In the genomic region with DNA sequence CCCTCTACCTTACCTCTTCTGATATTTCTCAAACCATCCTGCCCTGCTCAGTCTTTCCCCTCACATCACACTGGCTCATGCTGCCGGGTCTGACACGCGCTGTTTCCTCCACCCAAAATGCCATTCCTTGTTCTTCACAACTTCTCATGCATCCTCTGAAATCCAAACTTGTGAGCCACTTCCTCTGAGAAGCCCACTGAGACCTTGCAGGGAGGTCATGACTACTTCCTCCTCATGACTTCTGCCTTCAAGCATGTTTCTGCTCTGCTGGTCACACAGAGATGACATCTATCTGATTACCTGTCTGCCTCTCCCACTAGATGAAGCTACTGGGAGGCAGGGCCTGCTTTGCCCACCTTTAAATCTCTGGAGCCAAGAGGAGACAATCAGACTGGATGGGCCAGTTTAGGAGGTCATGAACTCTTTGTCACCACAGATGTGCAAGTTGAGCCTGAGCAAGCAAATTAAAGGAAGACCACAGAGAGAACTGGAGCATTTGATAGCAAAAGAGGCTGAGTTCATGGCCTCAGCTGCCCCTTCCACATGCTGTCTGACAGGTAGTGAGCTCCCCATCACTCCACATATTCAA, we compare ENCODE assay signal across 10 cellular contexts.
A peak's percentile ranks its signal among the peaks of the same experiment; 100 is the strongest.
DNase-seq lines count a peak whose midpoint lies in the region; ATAC-seq and TF ChIP-seq lines count a peak whose summit lies in the region.
"Had no signal": no experiment of that assay in that cellular context is flagged by ENCODE, and none has a peak within 500 bp of the region (broad histone marks: within the 10 kb centered on the region; RNA-seq: fewer than 3 reads in every experiment).

No MANE protein-coding gene starts in this region.

- H3K9me3 ChIP-seq in adipocyte (ENCODE audit: control insufficient read depth, low read length) (no peaks in the 10 kb centered on the region), MM.1S (replicated peaks; ENCODE audit: insufficient read depth, low read length) (no peaks in the 10 kb centered on the region)
- H3K9me3 ChIP-seq: left lung had no signal

- H3K9me2 ChIP-seq in MM.1S (replicated peaks; ENCODE audit: insufficient read depth, low read length): no peaks in the 10 kb centered on the region

- H3F3A ChIP-seq in MM.1S (ENCODE audit: insufficient read depth, low read length): no peaks in the 10 kb centered on the region

- no peaks in the 10 kb centered on the region for H3K27me3 ChIP-seq in adipocyte (replicated peaks; ENCODE audit: control insufficient read depth, insufficient read depth, low read length)
- H3K27me3 ChIP-seq in MM.1S (replicated peaks; ENCODE audit: insufficient read depth, low read length): no peaks in the 10 kb centered on the region
- H3K27me3 ChIP-seq: left lung had no signal

- DNase-seq in CMK (ENCODE audit: low read depth): peak; percentile 21
- DNase-seq in adipocyte (ENCODE audit: low read depth): peak; percentile 36
- peak; percentile 100 for DNase-seq in kidney tubule cell (ENCODE audit: low spot score)
- DNase-seq in left cardiac atrium: no peak
- DNase-seq in NCI-H524 (lab: John Stamatoyannopoulos, UW): no peak
- no peak for DNase-seq in medulla oblongata (ENCODE audit: extremely low spot score)
- no peak for DNase-seq in MM.1S
- DNase-seq: activated CD8-positive, alpha-beta memory T cell treated with anti-CD3 and anti-CD28 coated beads for 24 hours; left lung had no signal

- TF ChIP-seq CTCF in MM.1S (IDR thresholded peaks at IDR 0.05; ENCODE audit: low read length): no peak

- H4K20me1 ChIP-seq in MM.1S (ENCODE audit: insufficient read depth, low read length): no peaks in the 10 kb centered on the region

- H3K4me3 ChIP-seq in adipocyte (ENCODE audit: low read length) (no peak overlapping the region), MM.1S (ENCODE audit: low read length) (no peak overlapping the region)
- H3K4me3 ChIP-seq: left lung had no signal

- H2AFZ ChIP-seq in MM.1S (ENCODE audit: low read length): no peak overlapping the region

- no peaks in the 10 kb centered on the region for H3K79me2 ChIP-seq in MM.1S (ENCODE audit: low read length)

- no peak overlapping the region for H3K4me2 ChIP-seq in MM.1S (ENCODE audit: low read depth, low read length)

- H3K9ac ChIP-seq in adipocyte (ENCODE audit: low read length): no peak overlapping the region
- H3K9ac ChIP-seq in MM.1S (ENCODE audit: low read length): no peak overlapping the region

- H3K4me1 ChIP-seq in adipocyte (ENCODE audit: control insufficient read depth, insufficient read depth, low read length): peaks cover 25% of the 10 kb centered on the region
- no peaks in the 10 kb centered on the region for H3K4me1 ChIP-seq in MM.1S (ENCODE audit: low read length)
- H3K4me1 ChIP-seq: left lung had no signal

- H3K27ac ChIP-seq in MM.1S (ENCODE audit: low read length): no peak overlapping the region
- H3K27ac ChIP-seq: left lung had no signal

- ATAC-seq in HG03108 (IDR thresholded peaks at IDR 0.05; ENCODE audit: unreplicated experiment): peak; percentile 53
- ATAC-seq in left cardiac atrium: no peak
- ATAC-seq: left lung had no signal

- H3K36me3 ChIP-seq in adipocyte (ENCODE audit: control insufficient read depth, insufficient read depth, low read length, severe bottlenecking): no peaks in the 10 kb centered on the region
- no peaks in the 10 kb centered on the region for H3K36me3 ChIP-seq in MM.1S (replicated peaks; ENCODE audit: insufficient read depth, low read length)
- H3K36me3 ChIP-seq: left lung had no signal

- intact Hi-C loops in left cardiac atrium (cut with DNase I): no loop called here

Comparison
In these comparisons a context has a peak if more than half of its experiments do, and no peak if none do; other contexts are left out.
1. DNase-seq: peak in CMK (single experiment), adipocyte (single experiment) and kidney tubule cell (single experiment); none in left cardiac atrium (single experiment), NCI-H524 (0 of 2), medulla oblongata (single experiment) and MM.1S (single experiment).